23 cellular contexts compared by ENCODE assay signal in genomic region chrX:74519870-74520269, GRCh38.
"Had no signal": no experiment of that assay in that cellular context is flagged by ENCODE, and none has a peak within 500 bp of the region (broad histone marks: within the 10 kb centered on the region; RNA-seq: fewer than 3 reads in every experiment).

No MANE protein-coding gene starts in this region.

- H3K4me3 Mint-ChIP-seq: activated CD4-positive, alpha-beta memory T cell treated with anti-CD3 and anti-CD28 coated beads for 36 hours; activated CD4-positive, alpha-beta T cell treated with anti-CD3 and anti-CD28 coated beads, Interleukin-2, amount 10 ng/mL, durations not matched to agents 24 days and 14 days; activated naive CD8-positive, alpha-beta T cell; activated T-cell treated with anti-CD3 and anti-CD28 coated beads, Interleukin-2, amount 50 U/mL, for 24 hours; natural killer cell; stimulated activated effector memory CD8-positive, alpha-beta T cell treated with anti-CD3 and anti-CD28 coated beads, Interleukin-12 subunit alpha, Interleukin-12 subunit beta, amount 100 ng/mL, for 72 hours; stimulated activated naive CD8-positive, alpha-beta T cell treated with anti-CD3 and anti-CD28 coated beads, Interleukin-15, amount 100 ng/mL, for 72 hours had no signal

- ATAC-seq: gastrocnemius medialis; natural killer cell; right lobe of liver; stimulated activated effector memory CD8-positive, alpha-beta T cell treated with anti-CD3 and anti-CD28 coated beads, Interleukin-12 subunit alpha, Interleukin-12 subunit beta, amount 100 ng/mL, for 72 hours; stimulated activated naive CD8-positive, alpha-beta T cell treated with anti-CD3 and anti-CD28 coated beads, Interleukin-15, amount 100 ng/mL, for 72 hours had no signal

- H3K27ac ChIP-seq: ascending aorta, brain microvascular endothelial cell, esophagus muscularis mucosa, gastrocnemius medialis, right lobe of liver, skin epidermis, thyroid gland, upper lobe of left lung, vagina had no signal

- H3K4me1 Mint-ChIP-seq: activated CD4-positive, alpha-beta T cell treated with anti-CD3 and anti-CD28 coated beads, Interleukin-2, amount 10 ng/mL, durations not matched to agents 24 days and 14 days; natural killer cell; stimulated activated effector memory CD8-positive, alpha-beta T cell treated with anti-CD3 and anti-CD28 coated beads, Interleukin-12 subunit alpha, Interleukin-12 subunit beta, amount 100 ng/mL, for 72 hours; stimulated activated naive CD8-positive, alpha-beta T cell treated with anti-CD3 and anti-CD28 coated beads, Interleukin-15, amount 100 ng/mL, for 72 hours had no signal

- H3K4me3 ChIP-seq: ascending aorta, esophagus muscularis mucosa, gastrocnemius medialis, right lobe of liver, skin epidermis, thyroid gland, upper lobe of left lung, vagina had no signal

- H3K9me3 Mint-ChIP-seq: activated CD4-positive, alpha-beta T cell treated with anti-CD3 and anti-CD28 coated beads, Interleukin-2, amount 10 ng/mL, durations not matched to agents 24 days and 14 days; natural killer cell; stimulated activated effector memory CD8-positive, alpha-beta T cell treated with anti-CD3 and anti-CD28 coated beads, Interleukin-12 subunit alpha, Interleukin-12 subunit beta, amount 100 ng/mL, for 72 hours; stimulated activated naive CD8-positive, alpha-beta T cell treated with anti-CD3 and anti-CD28 coated beads, Interleukin-15, amount 100 ng/mL, for 72 hours had no signal

- H3K9me3 ChIP-seq: ascending aorta, esophagus muscularis mucosa, right lobe of liver, thyroid gland, upper lobe of left lung, vagina had no signal

- H3K27ac Mint-ChIP-seq: activated CD4-positive, alpha-beta memory T cell treated with anti-CD3 and anti-CD28 coated beads for 36 hours; activated CD4-positive, alpha-beta T cell treated with anti-CD3 and anti-CD28 coated beads, Interleukin-2, amount 10 ng/mL, durations not matched to agents 24 days and 14 days; activated naive CD8-positive, alpha-beta T cell; activated T-cell treated with anti-CD3 and anti-CD28 coated beads, Interleukin-2, amount 50 U/mL, for 24 hours; natural killer cell; stimulated activated effector memory CD8-positive, alpha-beta T cell treated with anti-CD3 and anti-CD28 coated beads, Interleukin-12 subunit alpha, Interleukin-12 subunit beta, amount 100 ng/mL, for 72 hours; stimulated activated naive CD8-positive, alpha-beta T cell treated with anti-CD3 and anti-CD28 coated beads, Interleukin-15, amount 100 ng/mL, for 72 hours had no signal

- DNase-seq: activated CD4-positive, alpha-beta memory T cell treated with anti-CD3 and anti-CD28 coated beads for 36 hours; activated CD4-positive, alpha-beta T cell treated with anti-CD3 and anti-CD28 coated beads, Interleukin-2, amount 10 ng/mL, durations not matched to agents 24 days and 14 days; activated CD4-positive, CD25-positive, alpha-beta regulatory T cell treated with anti-CD3 and anti-CD28 coated beads, Interleukin-2, amount 50 U/mL, for 72 hours; activated CD8-positive, alpha-beta memory T cell treated with anti-CD3 and anti-CD28 coated beads, Interleukin-2, amount 50 U/mL, for 48 hours; activated naive CD4-positive, alpha-beta T cell; activated T-cell treated with anti-CD3 and anti-CD28 coated beads, Interleukin-2, amount 50 U/mL, for 24 hours; brain microvascular endothelial cell; caudate nucleus; gastrocnemius medialis; glutamatergic neuron; natural killer cell; posterior cingulate gyrus; right lobe of liver; stimulated activated CD4-positive, alpha-beta T cell treated with anti-CD3 and anti-CD28 coated beads, Interleukin-4, amount 100 ng/mL, for 24 hours; stimulated activated naive CD8-positive, alpha-beta T cell treated with anti-CD3 and anti-CD28 coated beads, Interleukin-15, amount 100 ng/mL, for 72 hours; thyroid gland; upper lobe of left lung had no signal

- H3K4me1 ChIP-seq: ascending aorta, esophagus muscularis mucosa, gastrocnemius medialis, upper lobe of left lung, vagina had no signal

- H3K36me3 Mint-ChIP-seq: activated CD4-positive, alpha-beta memory T cell treated with anti-CD3 and anti-CD28 coated beads for 36 hours; activated naive CD8-positive, alpha-beta T cell; natural killer cell; stimulated activated effector memory CD8-positive, alpha-beta T cell treated with anti-CD3 and anti-CD28 coated beads, Interleukin-12 subunit alpha, Interleukin-12 subunit beta, amount 100 ng/mL, for 72 hours had no signal

- H3K36me3 ChIP-seq: ascending aorta, brain microvascular endothelial cell, esophagus muscularis mucosa, gastrocnemius medialis, right lobe of liver, thyroid gland, upper lobe of left lung, vagina had no signal

- H3K27me3 Mint-ChIP-seq: activated CD4-positive, alpha-beta memory T cell treated with anti-CD3 and anti-CD28 coated beads for 36 hours; activated CD4-positive, alpha-beta T cell treated with anti-CD3 and anti-CD28 coated beads, Interleukin-2, amount 10 ng/mL, durations not matched to agents 24 days and 14 days; activated naive CD8-positive, alpha-beta T cell; stimulated activated naive CD8-positive, alpha-beta T cell treated with anti-CD3 and anti-CD28 coated beads, Interleukin-15, amount 100 ng/mL, for 72 hours had no signal

- H3K27me3 ChIP-seq: ascending aorta, brain microvascular endothelial cell, esophagus muscularis mucosa, right lobe of liver, thyroid gland, upper lobe of left lung, vagina had no signal
